Comparison of ENCODE assay signal across 8 cellular contexts in the genomic region with DNA sequence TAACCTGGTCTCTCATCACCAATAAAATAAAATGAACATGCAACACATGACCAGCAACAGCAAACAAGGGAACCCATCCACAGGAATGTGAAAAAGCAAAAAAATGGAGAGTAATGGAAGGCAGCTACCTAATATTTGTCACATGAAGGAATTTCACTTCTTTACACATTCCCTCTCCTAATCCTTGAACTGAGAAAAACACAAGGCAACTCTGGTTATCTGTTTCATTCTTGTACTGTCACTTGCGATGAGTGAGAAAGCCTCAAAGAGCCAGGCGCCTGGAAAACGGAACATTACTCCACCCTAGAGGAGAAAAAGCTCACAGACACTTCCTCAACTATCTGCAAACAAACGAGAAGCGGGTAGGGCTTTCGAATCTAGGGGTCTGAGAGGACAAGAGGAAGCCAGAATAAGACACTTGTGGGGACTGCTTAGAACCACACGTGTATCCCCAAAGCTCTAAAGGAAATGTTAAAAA. TPM values are rescaled to one million over a fixed set of nuclear protein-coding genes. Genes with fewer than 3 reads are reported as not detected.
A peak's percentile ranks its signal among the peaks of the same experiment; 100 is the strongest.
DNase-seq lines count a peak whose midpoint lies in the region; ATAC-seq and TF ChIP-seq lines count a peak whose summit lies in the region.

No MANE protein-coding gene starts in this region.

- TF ChIP-seq CTCF in nephron (IDR thresholded peaks at IDR 0.05; ENCODE audit: unreplicated experiment in 3 of 3): peak; percentile 54 to 68 (median 60)

- DNase-seq in NCI-H2227 (lab: John Stamatoyannopoulos, UW; ENCODE audit: unreplicated experiment) (peak; percentile 27), NCI-H2227 treated with DMSO at 0.1 percent for 48 hours (lab: John Stamatoyannopoulos, UW) (no peak), LHCN-M2 (ENCODE audit: low read depth) (peak; percentile 94), SW480 (ENCODE audit: low spot score) (peak; percentile 22), fibroblast of gingiva (ENCODE audit: low read depth) (peak; percentile 57)
- no peak for DNase-seq in effector CD8-positive, alpha-beta T cell (lab: John Stamatoyannopoulos, UW)

- H3K4me3 Mint-ChIP-seq in nephron: no peak overlapping the region

- no peak for ATAC-seq in GM21423 (IDR thresholded peaks at IDR 0.05; ENCODE audit: unreplicated experiment)

- H3K27ac Mint-ChIP-seq in nephron: peak overlapping the region in 1 of 3 experiments; percentile 11

- H3K9me3 Mint-ChIP-seq in nephron: no peaks in the 10 kb centered on the region

- no peaks in the 10 kb centered on the region for H3K27me3 Mint-ChIP-seq in nephron (ENCODE audit: low read depth)

- peaks cover 18% of the 10 kb centered on the region for H3K4me1 Mint-ChIP-seq in nephron

- H3K36me3 Mint-ChIP-seq in nephron (ENCODE audit: low read depth): no peaks in the 10 kb centered on the region

RNA-seq across cellular contexts. Expression of gene HSF2BP, which starts 13.8 kb away (rescaled TPM):
- 2.4 and 2.6 TPM in 2 replicates for total RNA-seq in LHCN-M2 (2014; rRNA removed)
- 2.8 TPM for polyA plus RNA-seq in LHCN-M2 (2012)

RNA-seq across cellular contexts. Expression of gene RRP1B, which starts 13.9 kb away (rescaled TPM):
- 36.8 and 37.4 TPM in 2 replicates for total RNA-seq in LHCN-M2 (2014; rRNA removed)
- polyA plus RNA-seq in LHCN-M2 (2012): 11.6 TPM

Comparison
In these comparisons a context has a peak if more than half of its experiments do, and no peak if none do; other contexts are left out.
1. DNase-seq: peak in NCI-H2227 (single experiment), LHCN-M2 (single experiment), SW480 (single experiment) and fibroblast of gingiva (single experiment); none in NCI-H2227 treated with DMSO at 0.1 percent for 48 hours (single experiment) and effector CD8-positive, alpha-beta T cell (single experiment).